Comparison of ENCODE assay signal across 19 cellular contexts in genomic region chr6:22964334-22964733, GRCh38.
"Had no signal": no experiment of that assay in that cellular context is flagged by ENCODE, and none has a peak within 500 bp of the region (broad histone marks: within the 10 kb centered on the region; RNA-seq: fewer than 3 reads in every experiment).

No MANE protein-coding gene starts in this region.

- ATAC-seq: foreskin keratinocyte, gastroesophageal sphincter, heart left ventricle, left cardiac atrium, left lung, left ventricle myocardium superior, lower lobe of right lung, mucosa of descending colon had no signal

- H3K36me3 Mint-ChIP-seq: mesothelial cell of epicardium had no signal

- H3K4me2 ChIP-seq: hepatocyte had no signal

- H3K27ac Mint-ChIP-seq: immature natural killer cell, mesothelial cell of epicardium had no signal

- DNase-seq: dermis blood vessel endothelial cell; dorsolateral prefrontal cortex; effector CD4-positive, alpha-beta T cell; effector memory CD4-positive, alpha-beta T cell; foreskin keratinocyte; heart left ventricle; hypothalamus; immature natural killer cell; left cardiac atrium; left lung; left ventricle myocardium superior; lower lobe of right lung; mesenchymal stem cell; mucosa of descending colon had no signal

- H2AFZ ChIP-seq: hepatocyte had no signal

- H3K27ac ChIP-seq: coronary artery, dorsolateral prefrontal cortex, esophagus muscularis mucosa, foreskin keratinocyte, gastroesophageal sphincter, heart left ventricle, hepatocyte, left lung, lower lobe of right lung had no signal

- H3K4me1 ChIP-seq: heart left ventricle, left lung, lower lobe of right lung had no signal

- H3K9me3 ChIP-seq: esophagus muscularis mucosa, gastroesophageal sphincter, heart left ventricle, lower lobe of right lung, mucosa of descending colon had no signal

- H3K4me3 Mint-ChIP-seq: immature natural killer cell, mesothelial cell of epicardium had no signal

- H3K4me3 ChIP-seq: coronary artery, dorsolateral prefrontal cortex, esophagus muscularis mucosa, gastroesophageal sphincter, heart left ventricle, hepatocyte, left lung, lower lobe of right lung, mucosa of descending colon had no signal

- H3K36me3 ChIP-seq: esophagus muscularis mucosa, gastroesophageal sphincter, heart left ventricle, left lung, lower lobe of right lung had no signal

- H3K27me3 ChIP-seq: dorsolateral prefrontal cortex, esophagus muscularis mucosa, foreskin keratinocyte, gastroesophageal sphincter, heart left ventricle, hepatocyte, left lung had no signal

- H3K79me2 ChIP-seq: hepatocyte had no signal
